Comparison of ENCODE assay signal across 20 cellular contexts in the genomic region with DNA sequence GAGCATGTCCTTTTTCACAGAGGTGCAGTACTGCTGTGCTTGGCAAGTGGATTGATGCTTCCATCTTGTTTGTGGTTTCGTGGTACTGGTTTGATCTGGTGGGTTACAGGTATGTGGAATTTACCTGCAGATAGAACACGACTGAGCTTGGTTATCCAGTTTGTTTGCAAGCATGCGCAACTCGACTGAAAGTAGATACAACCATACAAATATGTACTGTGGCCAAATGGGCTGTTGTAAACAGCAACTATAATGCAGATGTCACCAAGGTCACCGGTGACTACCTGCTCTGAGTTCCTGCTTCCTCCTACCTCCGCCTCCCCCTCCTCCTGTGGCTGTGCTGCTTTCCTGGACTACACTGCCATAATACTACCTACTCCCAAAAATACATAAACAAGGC. TPM values are rescaled to one million over a fixed set of nuclear protein-coding genes. Genes with fewer than 3 reads are reported as not detected.
A peak's percentile ranks its signal among the peaks of the same experiment; 100 is the strongest.
DNase-seq lines count a peak whose midpoint lies in the region; TF ChIP-seq lines count a peak whose summit lies in the region.
"Had no signal": no experiment of that assay in that cellular context is flagged by ENCODE, and none has a peak within 500 bp of the region (broad histone marks: within the 10 kb centered on the region; RNA-seq: fewer than 3 reads in every experiment).

No MANE protein-coding gene starts in this region.

- no peaks in the 10 kb centered on the region for H3K36me3 Mint-ChIP-seq in endodermal cell (ENCODE audit: low read depth)
- H3K36me3 Mint-ChIP-seq: CD4-positive, alpha-beta memory T cell had no signal

- TF ChIP-seq CTCF in esophagus muscularis mucosa (IDR thresholded peaks at IDR 0.05) (no peak), prostate gland (IDR thresholded peaks at IDR 0.05) (no peak), endodermal cell (conservative IDR thresholded peaks at IDR 0.05) (no peak), ovary (IDR thresholded peaks at IDR 0.05) (no peak)

- no peak overlapping the region for H3K18ac ChIP-seq in mesendoderm (ENCODE audit: low read length)

- no peaks in the 10 kb centered on the region for H3K36me3 ChIP-seq in esophagus muscularis mucosa
- H3K36me3 ChIP-seq in mesendoderm (ENCODE audit: control insufficient read depth, insufficient read depth, low read length) = no peaks in the 10 kb centered on the region
- no peaks in the 10 kb centered on the region for H3K36me3 ChIP-seq in prostate gland
- H3K36me3 ChIP-seq in endodermal cell (ENCODE audit: control insufficient read depth, insufficient read depth, low read length) = no peaks in the 10 kb centered on the region
- no peaks in the 10 kb centered on the region for H3K36me3 ChIP-seq in ovary
- H3K36me3 ChIP-seq: HAP-1 had no signal

- DNase-seq in esophagus muscularis mucosa (ENCODE audit: extremely low spot score) = peak; percentile 78
- DNase-seq in mesendoderm = no peak
- no peak for DNase-seq in prostate gland (ENCODE audit: low spot score)
- DNase-seq in endodermal cell = no peak
- DNase-seq in HCEC 1CT = no peak
- no peak for DNase-seq in ovary
- DNase-seq: C1 segment of cervical spinal cord; Calu3; CD4-positive, alpha-beta memory T cell; COR-L47; DMS53; DMS79 treated with DMSO at 0.1 percent for 48 hours; GF-D8; GOT3 had no signal

- no peaks in the 10 kb centered on the region for H3K27me3 Mint-ChIP-seq in endodermal cell (ENCODE audit: insufficient read depth)

- WGBS in esophagus muscularis mucosa = 86% methylated on average over 6 of the region's 6 CpGs
- WGBS in mesendoderm (ENCODE audit: extremely low coverage, insufficient coverage, low lambda C conversion rate) = no CpG with 5 or more reads among the region's 6 CpGs
- WGBS in prostate gland = 80% methylated on average over 6 of the region's 6 CpGs
- 60 to 75% methylated on average over 2 to 6 of the region's 6 CpGs for WGBS in endodermal cell (ENCODE audit: insufficient coverage in 1 of 2, insufficient read length in 1 of 2), 2 experiments
- 81 to 88% (median 82%) methylated on average over 6 of the region's 6 CpGs for WGBS in ovary, 3 donors

- no peak overlapping the region for H3K23ac ChIP-seq in mesendoderm (ENCODE audit: low read length)

- H3K79me1 ChIP-seq in mesendoderm (ENCODE audit: low read length) = no peaks in the 10 kb centered on the region

- H3K4me2 ChIP-seq in mesendoderm (ENCODE audit: low read length) = no peak overlapping the region

- H3K27ac Mint-ChIP-seq in endodermal cell = no peak overlapping the region
- H3K27ac Mint-ChIP-seq: CD4-positive, alpha-beta memory T cell had no signal

- no peaks in the 10 kb centered on the region for H3K27me3 ChIP-seq in esophagus muscularis mucosa
- H3K27me3 ChIP-seq in mesendoderm (ENCODE audit: insufficient read depth, low read length, poor library complexity) = no peaks in the 10 kb centered on the region
- no peaks in the 10 kb centered on the region for H3K27me3 ChIP-seq in prostate gland (replicated peaks; ENCODE audit: insufficient read depth)
- no peaks in the 10 kb centered on the region for H3K27me3 ChIP-seq in endodermal cell (ENCODE audit: control insufficient read depth, insufficient read depth, low read length, poor library complexity, severe bottlenecking)
- no peaks in the 10 kb centered on the region for H3K27me3 ChIP-seq in ovary

- H3K9ac ChIP-seq in mesendoderm (ENCODE audit: low read length) = no peak overlapping the region
- no peak overlapping the region for H3K9ac ChIP-seq in endodermal cell (ENCODE audit: extremely low read depth, low read length, poor library complexity, severe bottlenecking)

- H3K4me1 ChIP-seq in esophagus muscularis mucosa (no peaks in the 10 kb centered on the region), mesendoderm (ENCODE audit: control insufficient read depth, low read depth, low read length) (no peaks in the 10 kb centered on the region), prostate gland (replicated peaks) (peaks cover 4% of the 10 kb centered on the region), endodermal cell (ENCODE audit: control insufficient read depth, insufficient read depth, low read length) (no peaks in the 10 kb centered on the region), ovary (ENCODE audit: insufficient read depth) (no peaks in the 10 kb centered on the region)
- H3K4me1 ChIP-seq: HAP-1 had no signal

- no peak overlapping the region for H2AK5ac ChIP-seq in mesendoderm (ENCODE audit: low read length)

- H3K9me3 Mint-ChIP-seq in endodermal cell = peaks cover 73% of the 10 kb centered on the region

- no peak overlapping the region for H4K5ac ChIP-seq in mesendoderm (ENCODE audit: low read length)

- H2BK15ac ChIP-seq in mesendoderm (replicated peaks; ENCODE audit: low read depth) = no peak overlapping the region

- no peak overlapping the region for H3K4ac ChIP-seq in mesendoderm (ENCODE audit: low read depth, low read length)

- no peak overlapping the region for H2BK120ac ChIP-seq in mesendoderm (ENCODE audit: low read depth, low read length)

- no peaks in the 10 kb centered on the region for H3K79me2 ChIP-seq in mesendoderm (ENCODE audit: control insufficient read depth, insufficient read depth, low read length)

- H3K56ac ChIP-seq in mesendoderm (ENCODE audit: low read length) = no peak overlapping the region

- no peaks in the 10 kb centered on the region for H3K9me3 ChIP-seq in esophagus muscularis mucosa
- no peaks in the 10 kb centered on the region for H3K9me3 ChIP-seq in prostate gland
- peaks cover 14% of the 10 kb centered on the region for H3K9me3 ChIP-seq in endodermal cell (ENCODE audit: control insufficient read depth, low read length)
- no peaks in the 10 kb centered on the region for H3K9me3 ChIP-seq in ovary
- H3K9me3 ChIP-seq: HAP-1 had no signal

- no peak overlapping the region for H4K8ac ChIP-seq in mesendoderm (ENCODE audit: low read depth, low read length)

- intact Hi-C loops in esophagus muscularis mucosa (cut with DNase I) (no loop called here), prostate gland (cut with DNase I) (no loop called here), ovary (cut with DNase I) (no loop called here)

- no peaks in the 10 kb centered on the region for H3K4me1 Mint-ChIP-seq in endodermal cell
- H3K4me1 Mint-ChIP-seq: CD4-positive, alpha-beta memory T cell had no signal

- TF ChIP-seq EP300 in esophagus muscularis mucosa (IDR thresholded peaks at IDR 0.05) (no peak), ovary (IDR thresholded peaks at IDR 0.05) (no peak)

- no peak overlapping the region for H3K4me3 Mint-ChIP-seq in endodermal cell
- H3K4me3 Mint-ChIP-seq: CD4-positive, alpha-beta memory T cell had no signal

- H3K4me3 ChIP-seq in esophagus muscularis mucosa = no peak overlapping the region
- peak overlapping the region; percentile 7 for H3K4me3 ChIP-seq in mesendoderm (ENCODE audit: low read length)
- H3K4me3 ChIP-seq in prostate gland = no peak overlapping the region
- H3K4me3 ChIP-seq in endodermal cell (ENCODE audit: low read length) = no peak overlapping the region
- no peak overlapping the region for H3K4me3 ChIP-seq in ovary
- H3K4me3 ChIP-seq: HAP-1 had no signal

- H3K27ac ChIP-seq in esophagus muscularis mucosa (replicated peaks in 1 of 4) = no peak overlapping the region
- no peak overlapping the region for H3K27ac ChIP-seq in mesendoderm (ENCODE audit: low read depth, low read length)
- peak overlapping the region; percentile 30 to 61 for H3K27ac ChIP-seq in prostate gland
- no peak overlapping the region for H3K27ac ChIP-seq in endodermal cell (ENCODE audit: low read depth, low read length)
- H3K27ac ChIP-seq in ovary = no peak overlapping the region

- TF ChIP-seq POLR2A in esophagus muscularis mucosa (IDR thresholded peaks at IDR 0.05; ENCODE audit: low read depth) = no peak
- TF ChIP-seq POLR2A in prostate gland (IDR thresholded peaks at IDR 0.05) = no peak
- no peak for TF ChIP-seq POLR2A in ovary (IDR thresholded peaks at IDR 0.05)

- H2BK5ac ChIP-seq in mesendoderm (ENCODE audit: low read length) = no peak overlapping the region

RNA-seq across cellular contexts. Expression of a gene that starts 12.4 kb away (rescaled TPM):
- not detected for total RNA-seq in esophagus muscularis mucosa
- not detected for polyA plus RNA-seq in mesendoderm (2013, experiment 1 of 2)
- not detected for polyA plus RNA-seq in mesendoderm (2013, experiment 2 of 2)
- total RNA-seq in prostate gland = 100 to 1,000 TPM in 1 of 2 donors, 10 to 100 TPM in 1; 14.8 to 118 TPM
- not detected for total RNA-seq in endodermal cell
- polyA plus RNA-seq in endodermal cell (2013, experiment 1 of 2) = not detected
- not detected for polyA plus RNA-seq in endodermal cell (2013, experiment 2 of 2)
- total RNA-seq in ovary = 1 to 10 TPM in 1 of 7 donors, under 1 TPM in 4, not detected in 2; 0.33 to 3.2 (median 0.48) TPM
- not detected for polyA plus RNA-seq in ovary
- total RNA-seq: A172; A673; Calu3; CD4-positive, alpha-beta memory T cell; Daoy; G401 had no signal
- polyA plus RNA-seq: BJ; CD4-positive, alpha-beta memory T cell had no signal

Comparison
In these comparisons a context has a peak if more than half of its experiments do, and no peak if none do; other contexts are left out.
1. H3K27ac ChIP-seq: peak in prostate gland (2 of 2); none in esophagus muscularis mucosa (0 of 4), mesendoderm (single experiment), endodermal cell (single experiment) and ovary (0 of 2).